1 cellular context compared by ENCODE assay signal in the genomic region with DNA sequence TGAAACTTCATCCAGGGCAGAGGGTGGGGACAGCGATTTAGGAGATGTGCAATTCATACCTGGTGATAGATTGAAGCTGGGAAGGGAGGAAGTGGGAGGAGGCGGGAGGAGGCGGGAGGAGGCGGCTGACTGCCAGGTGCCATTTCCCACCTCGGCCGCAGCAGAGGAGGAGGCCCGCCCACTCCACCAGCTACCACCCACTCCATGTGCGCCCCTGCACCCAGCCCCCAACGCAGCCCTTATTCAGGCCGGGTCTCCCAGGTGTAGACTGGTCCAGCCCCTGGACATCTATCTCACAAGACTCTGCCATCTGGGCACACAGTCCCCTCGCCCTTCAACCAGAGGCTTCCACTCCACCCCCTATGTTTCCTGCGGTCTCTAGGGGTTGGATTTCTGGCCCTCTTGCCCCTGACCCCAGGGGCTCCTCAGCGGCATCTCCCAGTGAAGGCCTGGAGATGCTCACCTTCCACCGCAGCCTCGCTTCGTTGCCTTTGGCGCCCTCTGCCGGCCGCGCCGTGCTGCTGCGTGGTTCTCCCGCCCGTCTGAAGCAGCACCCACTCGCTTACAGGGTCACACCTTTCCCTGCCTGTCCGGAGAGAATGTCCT.
A peak's percentile ranks its signal among the peaks of the same experiment; 100 is the strongest.
TF ChIP-seq lines count a peak whose summit lies in the region.

No MANE protein-coding gene starts in this region.

TF ChIP-seq in HepG2, 621 proteins besides CTCF, POLR2A, EP300 and RAD21 (continued from another document and continues in another):
- TF ChIP-seq, protein P1, sequence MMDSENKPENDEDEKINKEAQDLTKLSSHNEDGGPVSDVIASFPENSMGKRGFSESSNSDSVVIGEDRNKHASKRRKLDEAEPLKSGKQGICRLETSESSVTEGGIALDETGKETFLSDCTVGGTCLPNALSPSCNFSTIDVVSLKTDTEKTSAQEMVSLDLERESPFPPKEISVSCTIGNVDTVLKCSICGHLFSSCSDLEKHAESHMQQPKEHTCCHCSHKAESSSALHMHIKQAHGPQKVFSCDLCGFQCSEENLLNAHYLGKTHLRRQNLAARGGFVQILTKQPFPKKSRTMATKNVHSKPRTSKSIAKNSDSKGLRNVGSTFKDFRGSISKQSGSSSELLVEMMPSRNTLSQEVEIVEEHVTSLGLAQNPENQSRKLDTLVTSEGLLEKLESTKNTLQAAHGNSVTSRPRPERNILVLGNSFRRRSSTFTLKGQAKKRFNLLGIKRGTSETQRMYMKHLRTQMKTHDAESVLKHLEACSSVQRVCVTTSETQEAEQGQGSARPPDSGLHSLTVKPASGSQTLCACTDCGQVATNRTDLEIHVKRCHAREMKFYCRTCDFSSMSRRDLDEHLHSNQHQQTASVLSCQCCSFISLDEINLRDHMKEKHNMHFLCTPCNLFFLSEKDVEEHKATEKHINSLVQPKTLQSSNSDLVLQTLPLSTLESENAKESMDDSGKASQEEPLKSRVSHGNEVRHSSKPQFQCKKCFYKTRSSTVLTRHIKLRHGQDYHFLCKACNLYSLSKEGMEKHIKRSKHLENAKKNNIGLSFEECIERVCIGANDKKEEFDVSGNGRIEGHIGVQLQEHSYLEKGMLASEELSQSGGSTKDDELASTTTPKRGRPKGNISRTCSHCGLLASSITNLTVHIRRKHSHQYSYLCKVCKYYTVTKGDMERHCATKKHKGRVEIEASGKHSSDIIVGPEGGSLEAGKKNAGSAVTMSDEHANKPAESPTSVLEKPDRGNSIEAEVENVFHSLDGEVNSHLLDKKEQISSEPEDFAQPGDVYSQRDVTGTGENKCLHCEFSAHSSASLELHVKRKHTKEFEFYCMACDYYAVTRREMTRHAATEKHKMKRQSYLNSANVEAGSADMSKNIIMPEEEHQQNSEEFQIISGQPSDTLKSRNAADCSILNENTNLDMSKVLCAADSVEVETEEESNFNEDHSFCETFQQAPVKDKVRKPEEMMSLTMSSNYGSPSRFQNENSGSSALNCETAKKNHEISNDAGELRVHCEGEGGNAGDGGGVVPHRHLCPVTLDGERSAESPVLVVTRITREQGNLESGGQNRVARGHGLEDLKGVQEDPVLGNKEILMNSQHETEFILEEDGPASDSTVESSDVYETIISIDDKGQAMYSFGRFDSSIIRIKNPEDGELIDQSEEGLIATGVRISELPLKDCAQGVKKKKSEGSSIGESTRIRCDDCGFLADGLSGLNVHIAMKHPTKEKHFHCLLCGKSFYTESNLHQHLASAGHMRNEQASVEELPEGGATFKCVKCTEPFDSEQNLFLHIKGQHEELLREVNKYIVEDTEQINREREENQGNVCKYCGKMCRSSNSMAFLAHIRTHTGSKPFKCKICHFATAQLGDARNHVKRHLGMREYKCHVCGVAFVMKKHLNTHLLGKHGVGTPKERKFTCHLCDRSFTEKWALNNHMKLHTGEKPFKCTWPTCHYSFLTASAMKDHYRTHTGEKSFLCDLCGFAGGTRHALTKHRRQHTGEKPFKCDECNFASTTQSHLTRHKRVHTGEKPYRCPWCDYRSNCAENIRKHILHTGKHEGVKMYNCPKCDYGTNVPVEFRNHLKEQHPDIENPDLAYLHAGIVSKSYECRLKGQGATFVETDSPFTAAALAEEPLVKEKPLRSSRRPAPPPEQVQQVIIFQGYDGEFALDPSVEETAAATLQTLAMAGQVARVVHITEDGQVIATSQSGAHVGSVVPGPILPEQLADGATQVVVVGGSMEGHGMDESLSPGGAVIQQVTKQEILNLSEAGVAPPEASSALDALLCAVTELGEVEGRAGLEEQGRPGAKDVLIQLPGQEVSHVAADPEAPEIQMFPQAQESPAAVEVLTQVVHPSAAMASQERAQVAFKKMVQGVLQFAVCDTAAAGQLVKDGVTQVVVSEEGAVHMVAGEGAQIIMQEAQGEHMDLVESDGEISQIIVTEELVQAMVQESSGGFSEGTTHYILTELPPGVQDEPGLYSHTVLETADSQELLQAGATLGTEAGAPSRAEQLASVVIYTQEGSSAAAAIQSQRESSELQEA (CRISPR knock-in tag; IDR thresholded peaks at IDR 0.05; ENCODE audit: not compliant biosample characterization): no peak
- TF ChIP-seq PCBP2 (optimal IDR thresholded peaks at IDR 0.05; ENCODE audit: low read depth, low read length, poor library complexity, severe bottlenecking): no peak
- TF ChIP-seq NR3C1 (CRISPR knock-in tag; IDR thresholded peaks at IDR 0.05): no peak
- TF ChIP-seq RARA (CRISPR knock-in tag; IDR thresholded peaks at IDR 0.05): no peak
- TF ChIP-seq, protein P2, sequence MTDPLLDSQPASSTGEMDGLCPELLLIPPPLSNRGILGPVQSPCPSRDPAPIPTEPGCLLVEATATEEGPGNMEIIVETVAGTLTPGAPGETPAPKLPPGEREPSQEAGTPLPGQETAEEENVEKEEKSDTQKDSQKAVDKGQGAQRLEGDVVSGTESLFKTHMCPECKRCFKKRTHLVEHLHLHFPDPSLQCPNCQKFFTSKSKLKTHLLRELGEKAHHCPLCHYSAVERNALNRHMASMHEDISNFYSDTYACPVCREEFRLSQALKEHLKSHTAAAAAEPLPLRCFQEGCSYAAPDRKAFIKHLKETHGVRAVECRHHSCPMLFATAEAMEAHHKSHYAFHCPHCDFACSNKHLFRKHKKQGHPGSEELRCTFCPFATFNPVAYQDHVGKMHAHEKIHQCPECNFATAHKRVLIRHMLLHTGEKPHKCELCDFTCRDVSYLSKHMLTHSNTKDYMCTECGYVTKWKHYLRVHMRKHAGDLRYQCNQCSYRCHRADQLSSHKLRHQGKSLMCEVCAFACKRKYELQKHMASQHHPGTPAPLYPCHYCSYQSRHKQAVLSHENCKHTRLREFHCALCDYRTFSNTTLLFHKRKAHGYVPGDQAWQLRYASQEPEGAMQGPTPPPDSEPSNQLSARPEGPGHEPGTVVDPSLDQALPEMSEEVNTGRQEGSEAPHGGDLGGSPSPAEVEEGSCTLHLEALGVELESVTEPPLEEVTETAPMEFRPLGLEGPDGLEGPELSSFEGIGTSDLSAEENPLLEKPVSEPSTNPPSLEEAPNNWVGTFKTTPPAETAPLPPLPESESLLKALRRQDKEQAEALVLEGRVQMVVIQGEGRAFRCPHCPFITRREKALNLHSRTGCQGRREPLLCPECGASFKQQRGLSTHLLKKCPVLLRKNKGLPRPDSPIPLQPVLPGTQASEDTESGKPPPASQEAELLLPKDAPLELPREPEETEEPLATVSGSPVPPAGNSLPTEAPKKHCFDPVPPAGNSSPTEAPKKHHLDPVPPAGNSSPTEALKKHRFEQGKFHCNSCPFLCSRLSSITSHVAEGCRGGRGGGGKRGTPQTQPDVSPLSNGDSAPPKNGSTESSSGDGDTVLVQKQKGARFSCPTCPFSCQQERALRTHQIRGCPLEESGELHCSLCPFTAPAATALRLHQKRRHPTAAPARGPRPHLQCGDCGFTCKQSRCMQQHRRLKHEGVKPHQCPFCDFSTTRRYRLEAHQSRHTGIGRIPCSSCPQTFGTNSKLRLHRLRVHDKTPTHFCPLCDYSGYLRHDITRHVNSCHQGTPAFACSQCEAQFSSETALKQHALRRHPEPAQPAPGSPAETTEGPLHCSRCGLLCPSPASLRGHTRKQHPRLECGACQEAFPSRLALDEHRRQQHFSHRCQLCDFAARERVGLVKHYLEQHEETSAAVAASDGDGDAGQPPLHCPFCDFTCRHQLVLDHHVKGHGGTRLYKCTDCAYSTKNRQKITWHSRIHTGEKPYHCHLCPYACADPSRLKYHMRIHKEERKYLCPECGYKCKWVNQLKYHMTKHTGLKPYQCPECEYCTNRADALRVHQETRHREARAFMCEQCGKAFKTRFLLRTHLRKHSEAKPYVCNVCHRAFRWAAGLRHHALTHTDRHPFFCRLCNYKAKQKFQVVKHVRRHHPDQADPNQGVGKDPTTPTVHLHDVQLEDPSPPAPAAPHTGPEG (CRISPR knock-in tag; IDR thresholded peaks at IDR 0.05): no peak
- no peak for TF ChIP-seq ZNF367 (CRISPR knock-in tag; IDR thresholded peaks at IDR 0.05; ENCODE audit: borderline replicate concordance)
- TF ChIP-seq, protein P3, sequence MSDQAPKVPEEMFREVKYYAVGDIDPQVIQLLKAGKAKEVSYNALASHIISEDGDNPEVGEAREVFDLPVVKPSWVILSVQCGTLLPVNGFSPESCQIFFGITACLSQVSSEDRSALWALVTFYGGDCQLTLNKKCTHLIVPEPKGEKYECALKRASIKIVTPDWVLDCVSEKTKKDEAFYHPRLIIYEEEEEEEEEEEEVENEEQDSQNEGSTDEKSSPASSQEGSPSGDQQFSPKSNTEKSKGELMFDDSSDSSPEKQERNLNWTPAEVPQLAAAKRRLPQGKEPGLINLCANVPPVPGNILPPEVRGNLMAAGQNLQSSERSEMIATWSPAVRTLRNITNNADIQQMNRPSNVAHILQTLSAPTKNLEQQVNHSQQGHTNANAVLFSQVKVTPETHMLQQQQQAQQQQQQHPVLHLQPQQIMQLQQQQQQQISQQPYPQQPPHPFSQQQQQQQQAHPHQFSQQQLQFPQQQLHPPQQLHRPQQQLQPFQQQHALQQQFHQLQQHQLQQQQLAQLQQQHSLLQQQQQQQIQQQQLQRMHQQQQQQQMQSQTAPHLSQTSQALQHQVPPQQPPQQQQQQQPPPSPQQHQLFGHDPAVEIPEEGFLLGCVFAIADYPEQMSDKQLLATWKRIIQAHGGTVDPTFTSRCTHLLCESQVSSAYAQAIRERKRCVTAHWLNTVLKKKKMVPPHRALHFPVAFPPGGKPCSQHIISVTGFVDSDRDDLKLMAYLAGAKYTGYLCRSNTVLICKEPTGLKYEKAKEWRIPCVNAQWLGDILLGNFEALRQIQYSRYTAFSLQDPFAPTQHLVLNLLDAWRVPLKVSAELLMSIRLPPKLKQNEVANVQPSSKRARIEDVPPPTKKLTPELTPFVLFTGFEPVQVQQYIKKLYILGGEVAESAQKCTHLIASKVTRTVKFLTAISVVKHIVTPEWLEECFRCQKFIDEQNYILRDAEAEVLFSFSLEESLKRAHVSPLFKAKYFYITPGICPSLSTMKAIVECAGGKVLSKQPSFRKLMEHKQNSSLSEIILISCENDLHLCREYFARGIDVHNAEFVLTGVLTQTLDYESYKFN (CRISPR knock-in tag; conservative IDR thresholded peaks at IDR 0.05): no peak
- TF ChIP-seq, protein P4, sequence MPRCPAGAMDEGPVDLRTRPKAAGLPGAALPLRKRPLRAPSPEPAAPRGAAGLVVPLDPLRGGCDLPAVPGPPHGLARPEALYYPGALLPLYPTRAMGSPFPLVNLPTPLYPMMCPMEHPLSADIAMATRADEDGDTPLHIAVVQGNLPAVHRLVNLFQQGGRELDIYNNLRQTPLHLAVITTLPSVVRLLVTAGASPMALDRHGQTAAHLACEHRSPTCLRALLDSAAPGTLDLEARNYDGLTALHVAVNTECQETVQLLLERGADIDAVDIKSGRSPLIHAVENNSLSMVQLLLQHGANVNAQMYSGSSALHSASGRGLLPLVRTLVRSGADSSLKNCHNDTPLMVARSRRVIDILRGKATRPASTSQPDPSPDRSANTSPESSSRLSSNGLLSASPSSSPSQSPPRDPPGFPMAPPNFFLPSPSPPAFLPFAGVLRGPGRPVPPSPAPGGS (CRISPR knock-in tag; IDR thresholded peaks at IDR 0.05): no peak
- TF ChIP-seq ZNF333 (CRISPR knock-in tag; IDR thresholded peaks at IDR 0.05; ENCODE audit: borderline replicate concordance): no peak
- TF ChIP-seq, protein P5, sequence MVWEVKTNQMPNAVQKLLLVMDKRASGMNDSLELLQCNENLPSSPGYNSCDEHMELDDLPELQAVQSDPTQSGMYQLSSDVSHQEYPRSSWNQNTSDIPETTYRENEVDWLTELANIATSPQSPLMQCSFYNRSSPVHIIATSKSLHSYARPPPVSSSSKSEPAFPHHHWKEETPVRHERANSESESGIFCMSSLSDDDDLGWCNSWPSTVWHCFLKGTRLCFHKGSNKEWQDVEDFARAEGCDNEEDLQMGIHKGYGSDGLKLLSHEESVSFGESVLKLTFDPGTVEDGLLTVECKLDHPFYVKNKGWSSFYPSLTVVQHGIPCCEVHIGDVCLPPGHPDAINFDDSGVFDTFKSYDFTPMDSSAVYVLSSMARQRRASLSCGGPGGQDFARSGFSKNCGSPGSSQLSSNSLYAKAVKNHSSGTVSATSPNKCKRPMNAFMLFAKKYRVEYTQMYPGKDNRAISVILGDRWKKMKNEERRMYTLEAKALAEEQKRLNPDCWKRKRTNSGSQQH (CRISPR knock-in tag; IDR thresholded peaks at IDR 0.05; ENCODE audit: low read depth): 0 out of 2 replicates have a peak, but pooled peaks have one; percentile 55
- TF ChIP-seq NCOA2 (CRISPR knock-in tag; IDR thresholded peaks at IDR 0.05): no peak
- TF ChIP-seq ZNF230 (CRISPR knock-in tag; IDR thresholded peaks at IDR 0.05): no peak
- no peak for TF ChIP-seq KLF9 (CRISPR knock-in tag; IDR thresholded peaks at IDR 0.05; ENCODE audit: low read depth)
- TF ChIP-seq MYNN (CRISPR knock-in tag; IDR thresholded peaks at IDR 0.05; ENCODE audit: low read depth): no peak
- no peak for TF ChIP-seq KAT8 (CRISPR knock-in tag; IDR thresholded peaks at IDR 0.05)
- no peak for TF ChIP-seq ZNF564 (CRISPR knock-in tag; IDR thresholded peaks at IDR 0.05)
- TF ChIP-seq ZXDC (CRISPR knock-in tag; IDR thresholded peaks at IDR 0.05): no peak
- TF ChIP-seq ZNF784 (CRISPR knock-in tag; IDR thresholded peaks at IDR 0.05; ENCODE audit: borderline replicate concordance): no peak
- TF ChIP-seq NBN (conservative IDR thresholded peaks at IDR 0.05): no peak
